In the genomic region with DNA sequence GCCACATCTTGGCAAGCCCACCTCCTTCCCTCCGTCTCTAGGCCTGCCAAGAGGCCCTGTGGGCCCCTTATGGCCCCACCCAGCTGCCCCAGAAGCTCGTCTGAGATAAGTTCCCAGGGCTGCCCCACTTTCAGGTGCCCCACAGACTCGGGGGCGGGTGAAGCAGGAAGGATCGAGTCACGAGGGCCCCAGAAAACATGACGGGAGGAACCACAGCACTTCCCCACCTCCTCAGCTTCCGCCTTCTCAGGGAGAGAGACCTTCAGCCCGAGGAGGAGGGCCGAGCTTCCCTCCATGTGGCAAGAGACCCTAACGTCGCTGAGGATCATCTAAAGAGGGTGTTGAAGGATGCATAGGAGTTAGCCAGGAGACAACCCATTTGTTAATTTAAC, we compare ENCODE assay signal across 8 cellular contexts. TPM values are rescaled to one million over a fixed set of nuclear protein-coding genes. Genes with fewer than 3 reads are reported as not detected.
DNase-seq lines count a peak whose midpoint lies in the region; ATAC-seq and TF ChIP-seq lines count a peak whose summit lies in the region.
"Had no signal": no experiment of that assay in that cellular context is flagged by ENCODE, and none has a peak within 500 bp of the region (broad histone marks: within the 10 kb centered on the region; RNA-seq: fewer than 3 reads in every experiment).

No MANE protein-coding gene starts in this region.

- H3K36me3 ChIP-seq in MM.1S (replicated peaks; ENCODE audit: insufficient read depth, low read length), result no peaks in the 10 kb centered on the region

- DNase-seq in MM.1S, result no peak
- DNase-seq in activated T-cell treated with anti-CD3 and anti-CD28 coated beads for 24 hours (ENCODE audit: low read depth), result peak; percentile 74
- DNase-seq in left colon, result peak; percentile 64 to 72
- peak; percentile 61 to 62 for DNase-seq in stimulated activated CD8-positive, alpha-beta memory T cell treated with anti-CD3 and anti-CD28 coated beads, Interleukin-7, amount 100 ng/mL, for 1 hour (ENCODE audit: low read depth in 2 of 2)
- no peak for DNase-seq in NCI-H1048 (lab: John Stamatoyannopoulos, UW)

- H3K4me2 ChIP-seq in MM.1S (ENCODE audit: low read depth, low read length), result no peak overlapping the region

- H3F3A ChIP-seq in MM.1S (ENCODE audit: insufficient read depth, low read length), result peaks cover 3% of the 10 kb centered on the region; the same call in 1 of the 2 replicates

- H3K9ac ChIP-seq in MM.1S (ENCODE audit: low read length), result no peak overlapping the region

- H3K9me3 ChIP-seq in MM.1S (replicated peaks; ENCODE audit: insufficient read depth, low read length), result no peaks in the 10 kb centered on the region

- no peaks in the 10 kb centered on the region; the same call in 1 of the 2 replicates for H3K4me1 ChIP-seq in MM.1S (ENCODE audit: low read length)

- intact Hi-C loops in left colon (cut with DNase I, micrococcal nuclease), result no loop called here

- no peak for TF ChIP-seq CTCF in MM.1S (IDR thresholded peaks at IDR 0.05; ENCODE audit: low read length)

- no peaks in the 10 kb centered on the region for H3K9me2 ChIP-seq in MM.1S (replicated peaks; ENCODE audit: insufficient read depth, low read length)

- no peaks in the 10 kb centered on the region for H4K20me1 ChIP-seq in MM.1S (ENCODE audit: insufficient read depth, low read length)

- 0 out of 2 replicates have a peak, but pooled peaks cover 1% of the 10 kb centered on the region for H3K27me3 ChIP-seq in MM.1S (replicated peaks; ENCODE audit: insufficient read depth, low read length)

- no peak overlapping the region for H3K4me3 ChIP-seq in MM.1S (ENCODE audit: low read length)

- no peaks in the 10 kb centered on the region for H3K79me2 ChIP-seq in MM.1S (ENCODE audit: low read length)

- no peak overlapping the region for H3K27ac ChIP-seq in MM.1S (ENCODE audit: low read length)

- peak overlapping the region; percentile 52; the same call in 1 of the 2 replicates for H2AFZ ChIP-seq in MM.1S (ENCODE audit: low read length)

- peak; percentile 50 for ATAC-seq in left colon
- no peak for ATAC-seq in HG03457 (IDR thresholded peaks at IDR 0.05; ENCODE audit: unreplicated experiment)
- ATAC-seq in GM19023 (IDR thresholded peaks at IDR 0.05; ENCODE audit: unreplicated experiment), result no peak

RNA-seq across cellular contexts. Expression of gene IL12RB1, which starts 4.5 kb away (rescaled TPM):
- total RNA-seq in left colon, result 1 to 10 TPM in 1 of 2 donors, under 1 TPM in 1; 0.98 to 3.9 TPM
- total RNA-seq: myocyte had no signal

RNA-seq across cellular contexts. Expression of gene MAST3, which starts 6.4 kb away (rescaled TPM):
- 10 to 100 TPM; 33.6 to 38.6 TPM for total RNA-seq in left colon

Comparison
In these comparisons a context has a peak if more than half of its experiments do, and no peak if none do; other contexts are left out.
1. DNase-seq: peak in activated T-cell treated with anti-CD3 and anti-CD28 coated beads for 24 hours (single experiment), left colon (2 of 2) and stimulated activated CD8-positive, alpha-beta memory T cell treated with anti-CD3 and anti-CD28 coated beads, Interleukin-7, amount 100 ng/mL, for 1 hour (2 of 2); none in MM.1S (single experiment) and NCI-H1048 (single experiment).